ENCODE assay signal across 8 cellular contexts in the genomic region with DNA sequence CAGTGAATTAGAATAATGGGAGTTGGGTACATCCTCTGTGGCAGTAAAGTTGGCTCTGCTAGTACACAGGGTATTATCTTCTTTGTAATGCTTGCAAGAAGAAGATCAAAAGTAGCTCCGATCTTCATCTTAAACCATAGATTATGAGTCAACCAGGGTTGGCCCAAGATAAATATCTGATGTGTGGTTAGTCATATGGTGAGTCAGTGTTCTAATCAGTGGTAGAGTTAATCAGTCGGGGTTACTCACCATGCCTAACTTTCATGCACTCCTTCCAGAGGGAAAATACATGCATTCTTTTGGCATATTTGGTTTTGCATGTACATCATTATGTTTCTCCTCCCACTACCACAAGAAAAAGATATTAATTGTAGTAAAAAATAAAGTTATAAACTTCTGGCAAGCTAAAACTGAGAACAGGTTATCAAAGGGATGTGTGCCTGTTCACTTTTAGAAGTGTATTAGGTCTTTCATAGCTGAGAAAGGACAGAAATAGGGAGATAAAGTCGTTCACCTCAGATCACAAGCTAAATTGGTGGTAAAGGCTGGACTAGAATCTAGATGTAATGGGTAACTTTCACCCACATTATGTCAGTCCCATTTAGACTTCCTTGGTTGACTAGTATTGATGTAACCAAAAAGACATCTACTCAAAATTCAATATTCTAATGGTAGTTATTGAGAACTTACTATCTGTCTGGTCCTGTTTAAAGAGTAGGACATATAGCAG.
DNase-seq lines count a peak whose midpoint lies in the region; ATAC-seq and TF ChIP-seq lines count a peak whose summit lies in the region.

No MANE protein-coding gene starts in this region.

- ATAC-seq in psoas muscle (peak; percentile 63 to 76 (median 74)), HG03342 (IDR thresholded peaks at IDR 0.05; ENCODE audit: unreplicated experiment) (no peak)

- no peak overlapping the region for H3K4me3 ChIP-seq in psoas muscle

- peak overlapping the region; percentile 51 for H3K27ac ChIP-seq in psoas muscle

- peaks cover 16% of the 10 kb centered on the region for H3K4me1 ChIP-seq in psoas muscle

- intact Hi-C loops in psoas muscle (cut with DNase I) = no loop called here

- H3K27me3 ChIP-seq in psoas muscle (ENCODE audit: insufficient read depth in 3 of 3, low read length in 2 of 3) = no peaks in the 10 kb centered on the region

- DNase-seq in ELR (ENCODE audit: low read depth) = peak; percentile 99
- DNase-seq in NCI-H460 (ENCODE audit: extremely low read depth, low read depth) = peak; percentile 90
- DNase-seq in dedifferentiated amniotic fluid mesenchymal stem cell (ENCODE audit: extremely low spot score) = peak; percentile 86
- DNase-seq in psoas muscle = no peak
- DNase-seq in NCI-H1105 treated with DMSO at 0.1 percent for 48 hours (lab: John Stamatoyannopoulos, UW) = no peak
- DNase-seq in activated CD8-positive, alpha-beta memory T cell treated with anti-CD3 and anti-CD28 coated beads, Interleukin-2, amount 50 U/mL, for 48 hours = no peak
- DNase-seq in midbrain (lab: John Stamatoyannopoulos, UW) = no peak

- no peaks in the 10 kb centered on the region for H3K9me3 ChIP-seq in psoas muscle

- TF ChIP-seq CTCF in psoas muscle (IDR thresholded peaks at IDR 0.05) = no peak

- 45 to 63% (median 45%) methylated on average over 3 of the region's 3 CpGs for WGBS in psoas muscle, 3 donors

- no peaks in the 10 kb centered on the region for H3K36me3 ChIP-seq in psoas muscle (ENCODE audit: insufficient read depth in 1 of 2, low read depth in 1 of 2)

Comparison
In these comparisons a context has a peak if more than half of its experiments do, and no peak if none do; other contexts are left out.
1. DNase-seq: peak in ELR (single experiment), NCI-H460 (single experiment) and dedifferentiated amniotic fluid mesenchymal stem cell (single experiment); none in psoas muscle (0 of 2), NCI-H1105 treated with DMSO at 0.1 percent for 48 hours (single experiment), activated CD8-positive, alpha-beta memory T cell treated with anti-CD3 and anti-CD28 coated beads, Interleukin-2, amount 50 U/mL, for 48 hours (single experiment) and midbrain (single experiment).